In the genomic region with DNA sequence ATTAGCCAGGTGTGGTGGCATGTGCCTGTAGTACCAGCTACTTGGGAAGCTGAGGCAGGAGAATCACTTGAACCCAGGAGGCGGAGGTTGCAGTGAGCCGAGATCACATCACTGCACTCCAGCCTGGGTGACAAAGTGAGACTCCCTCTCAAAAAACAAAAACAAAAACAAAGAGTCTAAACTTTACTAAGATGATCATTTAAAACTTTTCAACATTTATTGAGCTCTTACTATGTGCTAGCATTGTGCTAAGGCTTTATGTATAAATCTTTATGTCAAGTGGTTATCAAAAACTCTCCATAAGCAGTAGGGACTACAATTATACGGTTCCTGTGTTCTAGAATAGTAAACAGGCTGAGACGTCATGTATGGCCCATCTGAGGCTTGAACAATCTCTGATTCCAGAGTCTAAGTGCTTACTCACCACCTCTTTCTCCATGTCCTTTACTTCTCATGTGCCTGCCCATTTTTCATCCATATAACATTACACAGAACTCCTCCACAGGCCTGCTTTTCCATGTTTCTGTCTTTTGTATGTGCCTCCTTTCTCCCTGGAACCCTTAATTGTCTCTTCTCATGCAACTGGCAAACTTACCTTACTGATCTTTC, we compare ENCODE assay signal across 23 cellular contexts.
"Had no signal": no experiment of that assay in that cellular context is flagged by ENCODE, and none has a peak within 500 bp of the region (broad histone marks: within the 10 kb centered on the region; RNA-seq: fewer than 3 reads in every experiment).

No MANE protein-coding gene starts in this region.

- H3K36me3 ChIP-seq: prostate gland, uterus had no signal

- H3K9me3 Mint-ChIP-seq: activated B cell treated with CpG ODN at 0.5 μM for 24 hours; activated naive CD4-positive, alpha-beta T cell treated with anti-CD3 and anti-CD28 coated beads, Interleukin-2, amount 50 U/mL, for 72 hours had no signal

- H3K4me1 ChIP-seq: left lung, prostate gland, right atrium auricular region, uterus had no signal

- H3K27ac Mint-ChIP-seq: activated B cell treated with CpG ODN at 0.5 μM for 24 hours had no signal

- H3K27ac ChIP-seq: left lung, prostate gland, right atrium auricular region, tibial nerve, uterus had no signal

- ATAC-seq: activated naive CD4-positive, alpha-beta T cell treated with anti-CD3 and anti-CD28 coated beads, Interleukin-2, amount 50 U/mL, for 72 hours; gastrocnemius medialis; left lung; stimulated activated naive CD8-positive, alpha-beta T cell treated with anti-CD3 and anti-CD28 coated beads, Interleukin-15, Interleukin-2, amounts not matched to agents 100 U/mL and 50 U/mL, for 24 hours had no signal

- DNase-seq: activated B cell treated with CpG ODN at 0.5 μM for 24 hours; activated CD4-positive, alpha-beta T cell treated with anti-CD3 and anti-CD28 coated beads for 4 hours; activated CD8-positive, alpha-beta memory T cell treated with anti-CD3 and anti-CD28 coated beads, Interleukin-2, amount 50 U/mL, for 4 hours; activated effector memory CD4-positive, alpha-beta T cell treated with anti-CD3 and anti-CD28 coated beads, Interleukin-2, amount 50 U/mL, for 16 hours; activated T-cell treated with anti-CD3 and anti-CD28 coated beads, Interleukin-2, amount 50 U/mL, for 48 hours; amniotic stem cell; dorsolateral prefrontal cortex; erythroblast; gastrocnemius medialis; head of caudate nucleus; left lung; occipital lobe; stimulated activated CD4-positive, alpha-beta T cell treated with anti-CD3 and anti-CD28 coated beads, Interleukin-12 subunit alpha, Interleukin-12 subunit beta, amount 100 ng/mL, for 4 hours; stimulated activated CD4-positive, alpha-beta T cell treated with anti-CD3 and anti-CD28 coated beads, Interleukin-1b, Interleukin-23, amount 100 ng/mL, for 48 hours; stimulated activated CD8-positive, alpha-beta memory T cell treated with anti-CD3 and anti-CD28 coated beads, Interleukin-4, amount 100 ng/mL, for 48 hours; stimulated activated naive CD8-positive, alpha-beta T cell treated with anti-CD3 and anti-CD28 coated beads, Interleukin-15, Interleukin-2, amounts not matched to agents 100 U/mL and 50 U/mL, for 24 hours; substantia nigra; uterus had no signal

- H3K4me3 ChIP-seq: dorsolateral prefrontal cortex, gastrocnemius medialis, left lung, prostate gland, right atrium auricular region, tibial nerve, uterus had no signal

- H3K4me3 Mint-ChIP-seq: activated B cell treated with CpG ODN at 0.5 μM for 24 hours had no signal

- H3K36me3 Mint-ChIP-seq: activated naive CD4-positive, alpha-beta T cell treated with anti-CD3 and anti-CD28 coated beads, Interleukin-2, amount 50 U/mL, for 72 hours had no signal

- H3K4me1 Mint-ChIP-seq: activated B cell treated with CpG ODN at 0.5 μM for 24 hours had no signal

- H3K27me3 ChIP-seq: dorsolateral prefrontal cortex, gastrocnemius medialis, left lung, right atrium auricular region, tibial nerve, uterus had no signal

- H3K27me3 Mint-ChIP-seq: activated B cell treated with CpG ODN at 0.5 μM for 24 hours had no signal

- H3K9me3 ChIP-seq: gastrocnemius medialis, left lung, prostate gland, right atrium auricular region, tibial nerve, uterus had no signal

- FAIRE-seq: colon had no signal
